ENCODE assay signal across 15 cellular contexts in genomic region chr18:70165936-70166335, GRCh38. TPM values are rescaled to one million over a fixed set of nuclear protein-coding genes. Genes with fewer than 3 reads are reported as not detected.
DNase-seq lines count a peak whose midpoint lies in the region; ATAC-seq and TF ChIP-seq lines count a peak whose summit lies in the region.
"Had no signal": no experiment of that assay in that cellular context is flagged by ENCODE, and none has a peak within 500 bp of the region (broad histone marks: within the 10 kb centered on the region; RNA-seq: fewer than 3 reads in every experiment).

No MANE protein-coding gene starts in this region.

- no peak overlapping the region for H3K4me3 ChIP-seq in tibial nerve
- H3K4me3 ChIP-seq in mammary epithelial cell (replicated peaks in 1 of 3; ENCODE audit: insufficient read depth in 1 of 3, low read depth in 2 of 3, low read length in 3 of 3) = no peak overlapping the region
- H3K4me3 ChIP-seq: MG63 had no signal

- peaks cover 16% of the 10 kb centered on the region for H3K9me3 Mint-ChIP-seq in nephron progenitor cell

- H3K27ac ChIP-seq in tibial nerve (no peak overlapping the region), mammary epithelial cell (ENCODE audit: insufficient read depth, low read depth, low read length) (no peak overlapping the region)
- H3K27ac ChIP-seq: upper lobe of right lung, VCaP had no signal

- H3K36me3 ChIP-seq in tibial nerve = peaks cover 0 to 23% (median 4%) of the 10 kb centered on the region in 3 donors
- H3K36me3 ChIP-seq in mammary epithelial cell (ENCODE audit: insufficient read depth, low read length) = peaks cover 17% of the 10 kb centered on the region
- H3K36me3 ChIP-seq: upper lobe of right lung had no signal

- DNase-seq in nephron progenitor cell (no peak), tibial nerve (ENCODE audit: low spot score in 2 of 2) (no peak), mammary epithelial cell (no peak), NCI-H2029 (lab: John Stamatoyannopoulos, UW) (no peak)
- DNase-seq: activated T-cell treated with anti-CD3 and anti-CD28 coated beads, Interleukin-2, amount 50 U/mL, for 1 hour; MG63; NCI-H510A treated with DMSO at 0.1 percent for 48 hours; SHP77; upper lobe of right lung had no signal

- H3K4me1 ChIP-seq in tibial nerve (peaks cover 0 to 4% (median 0%) of the 10 kb centered on the region in 4 donors), mammary epithelial cell (ENCODE audit: insufficient read depth, low read length) (no peaks in the 10 kb centered on the region)
- H3K4me1 ChIP-seq: upper lobe of right lung had no signal

- peaks cover 0 to 3% (median 0%) of the 10 kb centered on the region in 4 donors for H3K9me3 ChIP-seq in tibial nerve
- H3K9me3 ChIP-seq in mammary epithelial cell (replicated peaks; ENCODE audit: insufficient read depth, low read length) = no peaks in the 10 kb centered on the region
- H3K9me3 ChIP-seq: upper lobe of right lung had no signal

- H3K4me3 Mint-ChIP-seq in nephron progenitor cell = no peak overlapping the region

- ATAC-seq in GM19023 (IDR thresholded peaks at IDR 0.05; ENCODE audit: unreplicated experiment) (peak; percentile 65), HG02623 (IDR thresholded peaks at IDR 0.05; ENCODE audit: unreplicated experiment) (peak; percentile 74), HG03565 (IDR thresholded peaks at IDR 0.05; ENCODE audit: unreplicated experiment) (peak; percentile 71), HG03457 (IDR thresholded peaks at IDR 0.05; ENCODE audit: unreplicated experiment) (no peak)
- ATAC-seq: sciatic nerve, upper lobe of right lung had no signal

- H3K9ac ChIP-seq in mammary epithelial cell (ENCODE audit: insufficient read depth, low read length) = no peak overlapping the region

- H3K4me1 Mint-ChIP-seq in nephron progenitor cell = no peaks in the 10 kb centered on the region

- no peaks in the 10 kb centered on the region for H3K27me3 Mint-ChIP-seq in nephron progenitor cell (ENCODE audit: low read depth, poor library complexity)

- BruUV-seq in mammary epithelial cell (replicated peaks; lab: Mats Ljungman, UMichigan) = no TSS peak

- H3K79me2 ChIP-seq in mammary epithelial cell (ENCODE audit: insufficient read depth, low read length) = no peaks in the 10 kb centered on the region

- H3K27ac Mint-ChIP-seq in nephron progenitor cell = peak overlapping the region; percentile 53

- H2AFZ ChIP-seq in mammary epithelial cell (ENCODE audit: low read depth, low read length) = no peak overlapping the region

- TF ChIP-seq CTCF in nephron progenitor cell (IDR thresholded peaks at IDR 0.05) = no peak
- TF ChIP-seq CTCF in tibial nerve (IDR thresholded peaks at IDR 0.05) = no peak
- TF ChIP-seq CTCF in mammary epithelial cell (conservative IDR thresholded peaks at IDR 0.05 in 1 of 2, IDR thresholded peaks at IDR 0.05 in 1 of 2; ENCODE audit: extremely low read depth in 1 of 2, insufficient read depth in 1 of 2, low read depth in 1 of 2, low read length in 2 of 2) = no peak

- no peak for TF ChIP-seq POLR2A in tibial nerve (IDR thresholded peaks at IDR 0.05)

- no peak overlapping the region for H3K4me2 ChIP-seq in mammary epithelial cell (ENCODE audit: insufficient read depth, low read depth, low read length)

- dilution Hi-C loops in mammary epithelial cell (cut with HindIII; ENCODE audit: low sequenced_read_pairs) = no loop called here

- intact Hi-C loops in mammary epithelial cell (cut with micrococcal nuclease) = no loop called here

- WGBS in tibial nerve, 2 donors = 84 to 88% methylated on average over 3 of the region's 3 CpGs
- 95% methylated on average over 3 of the region's 3 CpGs for WGBS in mammary epithelial cell (ENCODE audit: low coverage, missing lambda C conversion rate)

- CTCF ChIA-PET in mammary epithelial cell (lab: Charles Lee; ENCODE audit: low non-redundant PET) = no interaction called here

- TF ChIP-seq EP300 in tibial nerve (IDR thresholded peaks at IDR 0.05) = no peak

- peaks cover 41% of the 10 kb centered on the region for H3K36me3 Mint-ChIP-seq in nephron progenitor cell (ENCODE audit: low read depth)

- in situ Hi-C loops in mammary epithelial cell (cut with MboI; ENCODE audit: low sequenced_read_pairs in 2 of 2) = no loop called here

- H3K27me3 ChIP-seq in tibial nerve (no peaks in the 10 kb centered on the region), mammary epithelial cell (ENCODE audit: insufficient read depth, low read length) (no peaks in the 10 kb centered on the region)
- H3K27me3 ChIP-seq: MG63, upper lobe of right lung had no signal

- H4K20me1 ChIP-seq in mammary epithelial cell (ENCODE audit: insufficient read depth, low read length) = no peaks in the 10 kb centered on the region

RNA-seq across cellular contexts. Expression of gene RTTN, which starts 39.6 kb away (rescaled TPM):
- total RNA-seq in tibial nerve = 10 to 100 TPM; 23.7 to 38.7 (median 25.4) TPM
- 10 to 100 TPM; 31.5 to 59.4 TPM for total RNA-seq in mammary epithelial cell
- polyA plus RNA-seq in mammary epithelial cell = 28.3 TPM
- polyA minus RNA-seq in mammary epithelial cell = 71.0 TPM
